8 cellular contexts compared by ENCODE assay signal in genomic region chr17:48017817-48018158, GRCh38. TPM values are rescaled to one million over a fixed set of nuclear protein-coding genes. Genes with fewer than 3 reads are reported as not detected.
A peak's percentile ranks its signal among the peaks of the same experiment; 100 is the strongest.
DNase-seq lines count a peak whose midpoint lies in the region; ATAC-seq, FAIRE-seq and TF ChIP-seq lines count a peak whose summit lies in the region.
"Not testable (repeated sequence)": the region's sequence is repeated elsewhere in the genome, so short reads cannot be mapped to it uniquely, and the experiment has no call there.
"Had no signal": no experiment of that assay in that cellular context is flagged by ENCODE, and none has a peak within 500 bp of the region (broad histone marks: within the 10 kb centered on the region; RNA-seq: fewer than 3 reads in every experiment).

No MANE protein-coding gene starts in this region.

- H2AK5ac ChIP-seq in H1 (ENCODE audit: low read depth, low read length) = not testable (repeated sequence)

- in situ Hi-C loops in Panc1 (cut with HindIII; ENCODE audit: low pct_unique_long_range_greater_than_20kb, low sequenced_read_pairs) = not testable (repeated sequence)

- not testable (repeated sequence) for TF ChIP-seq CTCF in Panc1 (IDR thresholded peaks at IDR 0.05); H1 (IDR thresholded peaks at IDR 0.05; ENCODE audit: control extremely low read depth in 1 of 3, insufficient read depth in 1 of 3, low read depth in 1 of 3, low read length in 3 of 3); parathyroid adenoma (IDR thresholded peaks at IDR 0.05)

- not testable (repeated sequence) for H4K20me1 ChIP-seq in H1 (replicated peaks in 1 of 2; ENCODE audit: control insufficient read depth in 1 of 2, insufficient read depth in 2 of 2, low read length in 2 of 2)

- not testable (repeated sequence) for H3K14ac ChIP-seq in H1 (ENCODE audit: insufficient read length)

- not testable (repeated sequence) for H3K27me3 ChIP-seq in Panc1 (ENCODE audit: control insufficient read depth, insufficient read depth, low read length); H1 (replicated peaks in 1 of 4; ENCODE audit: control insufficient read depth in 3 of 4, extremely low read depth in 1 of 4, insufficient read depth in 3 of 4, low read length in 3 of 4); parathyroid adenoma (ENCODE audit: control insufficient read depth, insufficient read depth, low read length)

- peaks cover 14% of the 10 kb centered on the region for H3K4me1 ChIP-seq in Panc1 (ENCODE audit: control insufficient read depth, insufficient read depth, low read length)
- not testable (repeated sequence) for H3K4me1 ChIP-seq in H1 (replicated peaks in 1 of 4; ENCODE audit: control insufficient read depth in 3 of 4, insufficient read depth in 4 of 4, low read length in 3 of 4)
- H3K4me1 ChIP-seq in parathyroid adenoma = peaks cover 15% of the 10 kb centered on the region

- H3K4me1 Mint-ChIP-seq in activated CD4-positive, alpha-beta T cell treated with anti-CD3 and anti-CD28 coated beads, Interleukin-2, amount 10 ng/mL, durations not matched to agents 7 days and 5 days = peaks cover 32% of the 10 kb centered on the region
- peaks cover 11% of the 10 kb centered on the region for H3K4me1 Mint-ChIP-seq in activated naive CD8-positive, alpha-beta T cell treated with anti-CD3 and anti-CD28 coated beads for 36 hours

- not testable (repeated sequence) for H4K5ac ChIP-seq in H1 (ENCODE audit: insufficient read length, low read depth, low read length)

- intact Hi-C loops in Panc1 (cut with micrococcal nuclease; ENCODE audit: unreplicated experiment) = loop anchor here (1.0 to 5.0 kb wide), 3 partner anchors 39 to 175 kb away; partner anchors contain the start of gene SCRN2

- H4K8ac ChIP-seq in H1 (ENCODE audit: extremely low read depth, insufficient read depth, low read length) = not testable (repeated sequence)

- POLR2A ChIA-PET in Panc1 (lab: Charles Lee) (interaction anchor here (0.5 kb wide), 1 partner anchor 115 kb away, joined by 3 read pairs; no protein-coding TSS in a partner anchor), H1 (lab: Charles Lee; ENCODE audit: partially characterized antibody) (interaction anchor here (0.8 to 3.2 kb wide), 14 partner anchors 14 to 118 kb away, joined by 3 to 17 read pairs (median 4); partner anchors contain the start of gene CDK5RAP3)
- POLR2A ChIA-PET in activated CD4-positive, alpha-beta T cell treated with anti-CD3 and anti-CD28 coated beads, Interleukin-2, amount 10 ng/mL, durations not matched to agents 7 days and 5 days (lab: Charles Lee) = not testable (repeated sequence)

- not testable (repeated sequence) for FAIRE-seq in H1 (lab: Jason Lieb, UNC)

- DNase-seq in Panc1 (ENCODE audit: low read depth, low spot score); activated CD4-positive, alpha-beta T cell treated with anti-CD3 and anti-CD28 coated beads, Interleukin-2, amount 10 ng/mL, durations not matched to agents 7 days and 5 days; activated naive CD8-positive, alpha-beta T cell treated with anti-CD3 and anti-CD28 coated beads for 36 hours; H1 (ENCODE audit: low read depth in 1 of 2, low spot score in 2 of 2): not testable (repeated sequence)

- H3K27ac ChIP-seq in Panc1 (ENCODE audit: low read length) (0 out of 2 replicates have a peak overlapping the region, but pooled peaks have one; percentile 29), parathyroid adenoma (peak overlapping the region; percentile 41)
- not testable (repeated sequence) for H3K27ac ChIP-seq in H1 (ENCODE audit: low read depth, low read length)

- H3K23me2 ChIP-seq in H1 (ENCODE audit: low read depth, low read length) = not testable (repeated sequence)

- not testable (repeated sequence) for BruUV-seq in Panc1 (replicated peaks; lab: Mats Ljungman, UMichigan)

- TF ChIP-seq RAD21 in H1 (IDR thresholded peaks at IDR 0.05 in 1 of 2, conservative IDR thresholded peaks at IDR 0.05 in 1 of 2; ENCODE audit: low read depth in 2 of 2, low read length in 2 of 2) = not testable (repeated sequence)

- H2BK12ac ChIP-seq in H1 (ENCODE audit: low read depth, low read length) = not testable (repeated sequence)

- H3K56ac ChIP-seq in H1 (replicated peaks; ENCODE audit: insufficient read length, low read depth, low read length) = not testable (repeated sequence)

- TF ChIP-seq POLR2A in H1 (IDR thresholded peaks at IDR 0.05; ENCODE audit: control extremely low read depth in 1 of 2, low read depth in 2 of 2, low read length in 2 of 2) = not testable (repeated sequence)

- not testable (repeated sequence) for H3K9me3 Mint-ChIP-seq in activated CD4-positive, alpha-beta T cell treated with anti-CD3 and anti-CD28 coated beads, Interleukin-2, amount 10 ng/mL, durations not matched to agents 7 days and 5 days; activated naive CD8-positive, alpha-beta T cell treated with anti-CD3 and anti-CD28 coated beads for 36 hours

- H3K9me3 ChIP-seq in Panc1 (ENCODE audit: control insufficient read depth, insufficient read depth, low read depth, low read length); H1 (ENCODE audit: insufficient read depth in 2 of 2, low read depth in 1 of 2, low read length in 1 of 2); parathyroid adenoma (ENCODE audit: control insufficient read depth, low read length): not testable (repeated sequence)

- not testable (repeated sequence) for H3K4me3 ChIP-seq in Panc1 (ENCODE audit: low read depth in 2 of 2, low read length in 2 of 2); H1 (ENCODE audit: extremely low read depth in 1 of 4, insufficient read depth in 2 of 4, low read depth in 3 of 4, low read length in 4 of 4); parathyroid adenoma (ENCODE audit: low read depth, low read length)

- H3K4ac ChIP-seq in H1 (replicated peaks; ENCODE audit: insufficient read length, low read depth, low read length) = not testable (repeated sequence)

- not testable (repeated sequence) for H3K4me2 ChIP-seq in H1 (ENCODE audit: insufficient read depth in 1 of 2, low read depth in 2 of 2, low read length in 2 of 2); parathyroid adenoma (ENCODE audit: low read length)

- H2BK120ac ChIP-seq in H1 (replicated peaks; ENCODE audit: low read depth, low read length) = not testable (repeated sequence)

- not testable (repeated sequence) for H3K36me3 ChIP-seq in Panc1 (ENCODE audit: control insufficient read depth, insufficient read depth, low read length); H1 (ENCODE audit: control insufficient read depth in 2 of 4, insufficient read depth in 4 of 4, low read length in 3 of 4); parathyroid adenoma (ENCODE audit: control insufficient read depth, insufficient read depth, low read length)

- not testable (repeated sequence) for H3K23ac ChIP-seq in H1 (ENCODE audit: insufficient read length)

- peaks cover 30% of the 10 kb centered on the region for H3K27me3 Mint-ChIP-seq in activated CD4-positive, alpha-beta T cell treated with anti-CD3 and anti-CD28 coated beads, Interleukin-2, amount 10 ng/mL, durations not matched to agents 7 days and 5 days
- H3K27me3 Mint-ChIP-seq in activated naive CD8-positive, alpha-beta T cell treated with anti-CD3 and anti-CD28 coated beads for 36 hours = peaks cover 41% of the 10 kb centered on the region

- H3K27ac Mint-ChIP-seq in activated CD4-positive, alpha-beta T cell treated with anti-CD3 and anti-CD28 coated beads, Interleukin-2, amount 10 ng/mL, durations not matched to agents 7 days and 5 days = peak overlapping the region; percentile 92
- peak overlapping the region; percentile 91 for H3K27ac Mint-ChIP-seq in activated naive CD8-positive, alpha-beta T cell treated with anti-CD3 and anti-CD28 coated beads for 36 hours

- CTCF ChIA-PET in Panc1 (lab: Charles Lee) (interaction anchor here (0.9 to 2.8 kb wide), 8 partner anchors 35 to 177 kb away, joined by 3 to 21 read pairs (median 7); partner anchors contain the start of gene CDK5RAP3), H1 (lab: Charles Lee; ENCODE audit: partially characterized antibody) (interaction anchor here (0.6 to 27.8 kb wide), 23 partner anchors 8 to 601 kb away, joined by 3 to 698 read pairs (median 5); partner anchors contain the start of genes CDK5RAP3, PNPO, PRR15L and SCRN2)
- CTCF ChIA-PET in activated CD4-positive, alpha-beta T cell treated with anti-CD3 and anti-CD28 coated beads, Interleukin-2, amount 10 ng/mL, durations not matched to agents 7 days and 5 days (lab: Charles Lee) = interaction anchor here (0.5 to 4.0 kb wide), 25 partner anchors 11 to 704 kb away, joined by 3 to 33 read pairs (median 5); partner anchors contain the start of genes CDK5RAP3, NFE2L1, PRR15L and SCRN2

- H2BK15ac ChIP-seq in H1 (ENCODE audit: low read length) = peak overlapping the region; percentile 61; the same call in 1 of the 2 replicates

- not testable (repeated sequence) for H3K18ac ChIP-seq in H1 (ENCODE audit: extremely low read depth, low read length)

- H3K9ac ChIP-seq in H1 (replicated peaks in 1 of 4; ENCODE audit: extremely low read depth in 1 of 4, low read depth in 3 of 4, low read length in 3 of 4); parathyroid adenoma: not testable (repeated sequence)

- ATAC-seq in GM19035 (IDR thresholded peaks at IDR 0.05; ENCODE audit: unreplicated experiment) (peak; percentile 30), HG03135 (IDR thresholded peaks at IDR 0.05; ENCODE audit: unreplicated experiment) (peak; percentile 12)
- ATAC-seq in Panc1 = not testable (repeated sequence)

- not testable (repeated sequence) for H3K79me2 ChIP-seq in H1 (ENCODE audit: control insufficient read depth in 1 of 2, insufficient read depth in 2 of 2, low read length in 2 of 2); parathyroid adenoma

- not testable (repeated sequence) for TF ChIP-seq EP300 in H1 (IDR thresholded peaks at IDR 0.05; ENCODE audit: borderline replicate concordance in 1 of 2, low read depth in 2 of 2, low read length in 2 of 2)

- H2BK20ac ChIP-seq in H1 (ENCODE audit: low read length) = not testable (repeated sequence)

- H2BK5ac ChIP-seq in H1 (ENCODE audit: low read depth, low read length) = not testable (repeated sequence)

- not testable (repeated sequence) for H4K91ac ChIP-seq in H1 (replicated peaks; ENCODE audit: insufficient read length, low read length)

- not testable (repeated sequence) for H3K79me1 ChIP-seq in H1 (ENCODE audit: low read depth, low read length)

- H2AFZ ChIP-seq in H1 (ENCODE audit: low read length) = not testable (repeated sequence)
- peak overlapping the region; percentile 66 for H2AFZ ChIP-seq in parathyroid adenoma

- H3K36me3 Mint-ChIP-seq in activated CD4-positive, alpha-beta T cell treated with anti-CD3 and anti-CD28 coated beads, Interleukin-2, amount 10 ng/mL, durations not matched to agents 7 days and 5 days (ENCODE audit: low read depth); activated naive CD8-positive, alpha-beta T cell treated with anti-CD3 and anti-CD28 coated beads for 36 hours: not testable (repeated sequence)

- H3K4me3 Mint-ChIP-seq in activated CD4-positive, alpha-beta T cell treated with anti-CD3 and anti-CD28 coated beads, Interleukin-2, amount 10 ng/mL, durations not matched to agents 7 days and 5 days = peak overlapping the region; percentile 37
- peak overlapping the region; percentile 58 for H3K4me3 Mint-ChIP-seq in activated naive CD8-positive, alpha-beta T cell treated with anti-CD3 and anti-CD28 coated beads for 36 hours

- WGBS in H1 (ENCODE audit: extremely low coverage in 1 of 2, insufficient coverage in 1 of 2, insufficient read length in 1 of 2, insufficient replicate concordance in 2 of 2, low coverage in 1 of 2, low lambda C conversion rate in 2 of 2, missing lambda C conversion rate in 1 of 2), 2 experiments = 96% methylated on average over 4 of the region's 4 CpGs; no CpG with 5 or more reads in 1 of the 2 experiments

RNA-seq across cellular contexts. Expression of gene COPZ2, which starts 19.8 kb away (rescaled TPM):
- total RNA-seq in Panc1 (2021; ENCODE audit: unreplicated experiment) = 5.4 TPM
- polyA plus RNA-seq in Panc1 (2012; ENCODE audit: insufficient read length) = 5.3 TPM
- total RNA-seq in activated CD4-positive, alpha-beta T cell treated with anti-CD3 and anti-CD28 coated beads, Interleukin-2, amount 10 ng/mL, durations not matched to agents 7 days and 5 days = 1 to 10 TPM; 3.4 to 4.0 TPM
- 1 to 10 TPM; 6.3 to 7.5 TPM for total RNA-seq in activated naive CD8-positive, alpha-beta T cell treated with anti-CD3 and anti-CD28 coated beads for 36 hours
- not detected in 2 replicates for total RNA-seq in H1 (2021; fragmentation: NEBNext Ultra II Directional; extraction: Animal tissue kit (Norgen Biotek cat#: 25700))
- 0.24 and 0.25 TPM in 2 replicates for polyA plus RNA-seq in H1 (2011; rRNA removed)
- 0.23 TPM for polyA plus RNA-seq in H1 (2011; cell fraction: cytosol; rRNA removed)
- polyA plus RNA-seq in H1 (2011; cell fraction: nucleus; rRNA removed) = 0.47 TPM
- polyA plus RNA-seq in H1 (2012, experiment 1 of 2) = 0.34 to 0.45 TPM in 2 of 4 replicates, not detected in the others
- not detected for polyA plus RNA-seq in H1 (2012, experiment 2 of 2)
- 0.41 TPM for polyA plus RNA-seq in H1 (2013, experiment 1 of 2)
- 0.70 TPM for polyA plus RNA-seq in H1 (2013, experiment 2 of 2)
- polyA minus RNA-seq in H1 (2011; rRNA and poly(A)+ RNA removed) = not detected in 2 replicates
- not detected for polyA minus RNA-seq in H1 (2011; cell fraction: cytosol; rRNA and poly(A)+ RNA removed)
- not detected for polyA minus RNA-seq in H1 (2011; cell fraction: nucleus; rRNA and poly(A)+ RNA removed)
- total RNA-seq: GM23338 had no signal
- polyA plus RNA-seq: GM23338 had no signal

RNA-seq across cellular contexts. Expression of gene NFE2L1, which starts 30.4 kb away (rescaled TPM):
- 210 TPM for total RNA-seq in Panc1 (2021; ENCODE audit: unreplicated experiment)
- 312 TPM for polyA plus RNA-seq in Panc1 (2012; ENCODE audit: insufficient read length)
- 10 to 100 TPM; 53.2 to 65.9 TPM for total RNA-seq in activated CD4-positive, alpha-beta T cell treated with anti-CD3 and anti-CD28 coated beads, Interleukin-2, amount 10 ng/mL, durations not matched to agents 7 days and 5 days
- 10 to 100 TPM; 99.0 to 99.7 TPM for total RNA-seq in activated naive CD8-positive, alpha-beta T cell treated with anti-CD3 and anti-CD28 coated beads for 36 hours
- 140 and 148 TPM in 2 replicates for total RNA-seq in H1 (2021; fragmentation: NEBNext Ultra II Directional; extraction: Animal tissue kit (Norgen Biotek cat#: 25700))
- 143 and 173 TPM in 2 replicates for polyA plus RNA-seq in H1 (2011; rRNA removed)
- 181 TPM for polyA plus RNA-seq in H1 (2011; cell fraction: cytosol; rRNA removed)
- 178 TPM for polyA plus RNA-seq in H1 (2011; cell fraction: nucleus; rRNA removed)
- 161 to 195 TPM (median 173 TPM) in 4 replicates for polyA plus RNA-seq in H1 (2012, experiment 1 of 2)
- polyA plus RNA-seq in H1 (2012, experiment 2 of 2) = 101 TPM
- polyA plus RNA-seq in H1 (2013, experiment 1 of 2) = 146 TPM
- 156 TPM for polyA plus RNA-seq in H1 (2013, experiment 2 of 2)
- polyA minus RNA-seq in H1 (2011; rRNA and poly(A)+ RNA removed) = 193 and 224 TPM in 2 replicates
- polyA minus RNA-seq in H1 (2011; cell fraction: cytosol; rRNA and poly(A)+ RNA removed) = 160 TPM
- 99.1 TPM for polyA minus RNA-seq in H1 (2011; cell fraction: nucleus; rRNA and poly(A)+ RNA removed)

RNA-seq across cellular contexts. Expression of gene CDK5RAP3, which starts 46.9 kb away (rescaled TPM):
- 193 TPM for total RNA-seq in Panc1 (2021; ENCODE audit: unreplicated experiment)
- 137 TPM for polyA plus RNA-seq in Panc1 (2012; ENCODE audit: insufficient read length)
- 100 to 1,000 TPM; 212 to 213 TPM for total RNA-seq in activated CD4-positive, alpha-beta T cell treated with anti-CD3 and anti-CD28 coated beads, Interleukin-2, amount 10 ng/mL, durations not matched to agents 7 days and 5 days
- total RNA-seq in activated naive CD8-positive, alpha-beta T cell treated with anti-CD3 and anti-CD28 coated beads for 36 hours = 100 to 1,000 TPM; 163 to 168 TPM
- total RNA-seq in H1 (2021; fragmentation: NEBNext Ultra II Directional; extraction: Animal tissue kit (Norgen Biotek cat#: 25700)) = 88.2 and 97.6 TPM in 2 replicates
- polyA plus RNA-seq in H1 (2011; rRNA removed) = 93.2 and 119 TPM in 2 replicates
- 159 TPM for polyA plus RNA-seq in H1 (2011; cell fraction: cytosol; rRNA removed)
- polyA plus RNA-seq in H1 (2011; cell fraction: nucleus; rRNA removed) = 845 TPM
- polyA plus RNA-seq in H1 (2012, experiment 1 of 2) = 134 to 181 TPM (median 168 TPM) in 4 replicates
- polyA plus RNA-seq in H1 (2012, experiment 2 of 2) = 47.9 TPM
- polyA plus RNA-seq in H1 (2013, experiment 1 of 2) = 99.7 TPM
- polyA plus RNA-seq in H1 (2013, experiment 2 of 2) = 95.7 TPM
- polyA minus RNA-seq in H1 (2011; rRNA and poly(A)+ RNA removed) = 131 and 169 TPM in 2 replicates
- polyA minus RNA-seq in H1 (2011; cell fraction: cytosol; rRNA and poly(A)+ RNA removed) = 41.5 TPM
- polyA minus RNA-seq in H1 (2011; cell fraction: nucleus; rRNA and poly(A)+ RNA removed) = 147 TPM
